In the genomic region with DNA sequence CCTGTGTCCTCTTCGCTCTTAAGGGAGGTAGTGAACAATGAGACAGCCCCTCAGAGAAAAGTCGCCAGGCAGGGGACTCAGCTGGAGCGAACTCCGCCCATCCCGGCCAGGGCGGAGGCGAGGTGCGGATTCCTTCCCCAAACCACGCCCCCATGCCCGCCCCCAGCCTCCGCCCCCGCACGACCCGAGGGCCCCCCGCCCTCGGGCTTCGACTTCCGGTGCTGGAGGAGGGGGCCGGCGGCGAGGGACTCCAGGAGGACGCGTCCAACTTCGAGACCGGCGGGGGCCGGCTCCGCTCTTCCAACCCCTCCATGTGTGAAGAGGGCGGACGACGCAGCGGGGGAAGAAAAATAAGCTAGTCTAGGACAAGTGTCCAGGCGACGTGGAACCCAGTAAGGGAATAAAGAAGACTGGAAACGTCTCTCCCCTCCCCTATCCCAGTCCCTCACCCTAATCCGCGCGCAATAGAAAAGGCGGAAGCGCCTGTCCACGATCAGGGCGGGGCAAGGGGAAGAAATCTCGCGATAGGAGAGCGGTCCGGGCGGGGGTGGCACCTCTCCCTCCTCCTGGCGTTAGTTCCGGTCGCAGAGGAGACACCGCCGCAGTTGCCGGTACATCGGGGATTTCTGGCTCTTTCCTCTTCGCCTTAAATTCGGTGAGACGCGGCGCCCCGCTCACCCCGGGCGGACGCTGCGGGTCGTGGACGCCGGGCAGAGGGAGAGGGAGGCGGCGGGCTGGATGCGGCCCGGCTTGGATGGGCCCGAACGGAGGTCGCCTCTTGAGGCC, we compare ENCODE assay signal across 8 cellular contexts. TPM values are rescaled to one million over a fixed set of nuclear protein-coding genes. Genes with fewer than 3 reads are reported as not detected.
A peak's percentile ranks its signal among the peaks of the same experiment; 100 is the strongest.
DNase-seq lines count a peak whose midpoint lies in the region; ATAC-seq and TF ChIP-seq lines count a peak whose summit lies in the region.

TSS of gene BZW1 (plus strand) at position 575 of the 786 bp plus-strand sequence. CDS start 1,308 bp downstream, outside the sequence.

- DNase-seq in GM06990 (ENCODE audit: extremely low read depth, insufficient read length) = peak; percentile 95
- peak; percentile 92 for DNase-seq in NCI-H1092 (lab: John Stamatoyannopoulos, UW)
- peak; percentile 98 for DNase-seq in globus pallidus (ENCODE audit: low spot score)
- DNase-seq in occipital lobe (lab: John Stamatoyannopoulos, UW) = peak; percentile 94

- H3K4me3 Mint-ChIP-seq in activated naive CD4-positive, alpha-beta T cell treated with anti-CD3 and anti-CD28 coated beads, Interleukin-2, amount 50 U/mL, for 24 hours = peak within 1 kb of the TSS; percentile 99

- peaks cover 22% of the 10 kb centered on the region for H3K36me3 Mint-ChIP-seq in activated naive CD4-positive, alpha-beta T cell treated with anti-CD3 and anti-CD28 coated beads, Interleukin-2, amount 50 U/mL, for 24 hours

- H3K27ac ChIP-seq in temporal lobe (ENCODE audit: low read depth, low read length) = peak within 1 kb of the TSS; percentile 91

- no peaks in the 10 kb centered on the region for H3K27me3 ChIP-seq in GM06990 (replicated peaks; ENCODE audit: control insufficient read depth, insufficient read depth, low read length)

- peak; percentile 76 for ATAC-seq in HG02588 (IDR thresholded peaks at IDR 0.05; ENCODE audit: unreplicated experiment)
- peak; percentile 89 for ATAC-seq in SK-N-SH treated with all-trans-retinoic acid at 6 μM for 48 hours

- TF ChIP-seq CTCF in GM06990 (IDR thresholded peaks at IDR 0.05; ENCODE audit: insufficient read depth, low read length, poor library complexity, severe bottlenecking) = no peak

- H3K4me1 Mint-ChIP-seq in activated naive CD4-positive, alpha-beta T cell treated with anti-CD3 and anti-CD28 coated beads, Interleukin-2, amount 50 U/mL, for 24 hours = peaks cover 42% of the 10 kb centered on the region

- H3K4me3 ChIP-seq in GM06990 (replicated peaks; ENCODE audit: low read depth, low read length) = peak within 1 kb of the TSS; percentile 95

- no peaks in the 10 kb centered on the region for H3K27me3 Mint-ChIP-seq in activated naive CD4-positive, alpha-beta T cell treated with anti-CD3 and anti-CD28 coated beads, Interleukin-2, amount 50 U/mL, for 24 hours

- peaks cover 4% of the 10 kb centered on the region for H3K36me3 ChIP-seq in GM06990 (ENCODE audit: control insufficient read depth, insufficient read depth, low read length)

- H3K9me3 Mint-ChIP-seq in activated naive CD4-positive, alpha-beta T cell treated with anti-CD3 and anti-CD28 coated beads, Interleukin-2, amount 50 U/mL, for 24 hours = no peaks in the 10 kb centered on the region

- peak within 1 kb of the TSS; percentile 98 for H3K27ac Mint-ChIP-seq in activated naive CD4-positive, alpha-beta T cell treated with anti-CD3 and anti-CD28 coated beads, Interleukin-2, amount 50 U/mL, for 24 hours

TF ChIP-seq in SK-N-SH treated with all-trans-retinoic acid at 6 μM for 48 hours, 23 proteins besides CTCF, POLR2A, EP300 and RAD21:
- TF ChIP-seq, protein P1, sequence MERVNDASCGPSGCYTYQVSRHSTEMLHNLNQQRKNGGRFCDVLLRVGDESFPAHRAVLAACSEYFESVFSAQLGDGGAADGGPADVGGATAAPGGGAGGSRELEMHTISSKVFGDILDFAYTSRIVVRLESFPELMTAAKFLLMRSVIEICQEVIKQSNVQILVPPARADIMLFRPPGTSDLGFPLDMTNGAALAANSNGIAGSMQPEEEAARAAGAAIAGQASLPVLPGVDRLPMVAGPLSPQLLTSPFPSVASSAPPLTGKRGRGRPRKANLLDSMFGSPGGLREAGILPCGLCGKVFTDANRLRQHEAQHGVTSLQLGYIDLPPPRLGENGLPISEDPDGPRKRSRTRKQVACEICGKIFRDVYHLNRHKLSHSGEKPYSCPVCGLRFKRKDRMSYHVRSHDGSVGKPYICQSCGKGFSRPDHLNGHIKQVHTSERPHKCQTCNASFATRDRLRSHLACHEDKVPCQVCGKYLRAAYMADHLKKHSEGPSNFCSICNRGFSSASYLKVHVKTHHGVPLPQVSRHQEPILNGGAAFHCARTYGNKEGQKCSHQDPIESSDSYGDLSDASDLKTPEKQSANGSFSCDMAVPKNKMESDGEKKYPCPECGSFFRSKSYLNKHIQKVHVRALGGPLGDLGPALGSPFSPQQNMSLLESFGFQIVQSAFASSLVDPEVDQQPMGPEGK (CRISPR knock-in tag; IDR thresholded peaks at IDR 0.05; ENCODE audit: borderline replicate concordance) = 0 out of 2 replicates have a peak, but pooled peaks have one; percentile 54
- TF ChIP-seq ZFP3 (CRISPR knock-in tag; IDR thresholded peaks at IDR 0.05) (no peak), TSHZ2 (CRISPR knock-in tag; IDR thresholded peaks at IDR 0.05) (no peak), ZNF8 (CRISPR knock-in tag; IDR thresholded peaks at IDR 0.05) (no peak)

RNA-seq across cellular contexts. Expression of gene BZW1, which starts in this region (rescaled TPM):
- total RNA-seq in occipital lobe (444 TPM), temporal lobe (350 TPM)

Comparison
In these comparisons a context has a peak if more than half of its experiments do, and no peak if none do; other contexts are left out.
1. Peak in every context shown above with its lines: DNase-seq, ATAC-seq, H3K4me3 ChIP-seq and H3K27ac ChIP-seq.